ENCODE assay signal across 8 cellular contexts in the genomic region with DNA sequence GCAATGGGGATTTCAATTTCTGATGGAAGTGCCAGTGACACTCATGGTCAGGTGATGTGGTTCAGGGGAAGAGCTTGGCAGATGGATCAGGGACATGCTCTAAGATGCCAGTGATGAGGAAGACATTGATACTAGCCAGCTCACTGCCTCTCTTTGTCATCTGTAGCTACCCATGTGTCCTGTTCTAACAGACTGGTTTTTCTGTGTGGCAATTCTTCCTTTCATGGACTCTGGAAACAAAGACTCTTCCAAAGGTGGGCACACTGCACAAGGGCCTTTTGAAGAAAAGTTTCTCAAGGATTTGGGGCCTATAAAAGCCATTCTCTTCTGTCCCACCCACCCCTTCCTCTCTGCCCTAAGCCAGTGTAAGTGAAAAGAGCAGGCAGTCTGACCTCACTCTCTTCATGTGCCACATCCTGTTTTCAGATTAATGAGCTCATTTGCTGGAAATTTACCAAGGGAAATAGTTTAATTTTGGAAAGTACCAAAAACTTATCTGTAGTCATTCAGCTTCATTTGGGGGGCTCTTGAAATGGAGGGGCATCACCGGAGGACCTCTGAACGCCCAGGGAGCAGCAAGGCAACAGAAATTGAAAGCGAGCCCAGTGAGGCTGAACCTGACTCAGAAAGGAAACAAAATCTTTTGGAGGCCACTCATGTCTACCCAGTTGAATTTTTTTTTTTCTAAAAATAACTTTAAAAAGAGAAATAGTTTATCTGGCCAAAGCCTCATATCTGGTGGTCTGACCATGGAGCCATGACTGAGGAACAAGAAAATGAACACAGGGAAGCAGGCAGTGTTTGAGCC. TPM values are rescaled to one million over a fixed set of nuclear protein-coding genes. Genes with fewer than 3 reads are reported as not detected.
A peak's percentile ranks its signal among the peaks of the same experiment; 100 is the strongest.
DNase-seq lines count a peak whose midpoint lies in the region; ATAC-seq and TF ChIP-seq lines count a peak whose summit lies in the region.

No MANE protein-coding gene starts in this region.

- intact Hi-C loops in activated T-helper 2 cell treated with anti-CD3 and anti-CD28 coated beads, Interferon-gamma antibody, Interleukin-2, Interleukin-4, amounts not matched to agents 10 μg/mL and 5 μg/mL and 100 μg/mL, durations not matched to agents 14 hours and 24 hours and 36 hours (cut with micrococcal nuclease): loop anchor here (1.0 to 5.0 kb wide), 3 partner anchors 39 to 271 kb away; partner anchors contain the start of genes PHF19 and RAB14

- peak overlapping the region; percentile 94 for H3K27ac Mint-ChIP-seq in HFFc6
- H3K27ac Mint-ChIP-seq in activated T-helper 2 cell treated with anti-CD3 and anti-CD28 coated beads, Interferon-gamma antibody, Interleukin-2, Interleukin-4, amounts not matched to agents 10 μg/mL and 5 μg/mL and 100 μg/mL, durations not matched to agents 14 hours and 24 hours and 36 hours: peak overlapping the region; percentile 100
- H3K27ac Mint-ChIP-seq in stimulated activated memory B cell treated with anti-CD40 and anti-IgM and Interleukin-4, amounts not matched to agents 10 μg/mL and 1 μg/mL and 100 μg/mL, for 72 hours: peak overlapping the region; percentile 98

- H3K4me3 Mint-ChIP-seq in HFFc6: peak overlapping the region; percentile 72
- H3K4me3 Mint-ChIP-seq in activated T-helper 2 cell treated with anti-CD3 and anti-CD28 coated beads, Interferon-gamma antibody, Interleukin-2, Interleukin-4, amounts not matched to agents 10 μg/mL and 5 μg/mL and 100 μg/mL, durations not matched to agents 14 hours and 24 hours and 36 hours (ENCODE audit: low read depth): peak overlapping the region; percentile 73
- peak overlapping the region; percentile 62 for H3K4me3 Mint-ChIP-seq in stimulated activated memory B cell treated with anti-CD40 and anti-IgM and Interleukin-4, amounts not matched to agents 10 μg/mL and 1 μg/mL and 100 μg/mL, for 72 hours

- DNase-seq in NK-92 treated with Interleukin-12 subunit alpha and Interleukin-12 subunit beta, amount 100 ng/mL, for 24 hours (lab: John Stamatoyannopoulos, UW): peak; percentile 37
- DNase-seq in NK-92 (lab: John Stamatoyannopoulos, UW; ENCODE audit: unreplicated experiment) (no peak), HFFc6 (peak; percentile 32), NCI-H1694 treated with DMSO at 0.1 percent for 48 hours (lab: John Stamatoyannopoulos, UW) (peak; percentile 50), germinal center (ENCODE audit: low spot score) (peak; percentile 71), DMS79 (lab: John Stamatoyannopoulos, UW) (no peak)
- DNase-seq in activated T-helper 2 cell treated with anti-CD3 and anti-CD28 coated beads, Interferon-gamma antibody, Interleukin-2, Interleukin-4, amounts not matched to agents 10 μg/mL and 5 μg/mL and 100 μg/mL, durations not matched to agents 14 hours and 24 hours and 36 hours (ENCODE audit: low spot score): peak; percentile 55

- H3K9me3 Mint-ChIP-seq in HFFc6: no peaks in the 10 kb centered on the region
- no peaks in the 10 kb centered on the region for H3K9me3 Mint-ChIP-seq in activated T-helper 2 cell treated with anti-CD3 and anti-CD28 coated beads, Interferon-gamma antibody, Interleukin-2, Interleukin-4, amounts not matched to agents 10 μg/mL and 5 μg/mL and 100 μg/mL, durations not matched to agents 14 hours and 24 hours and 36 hours
- H3K9me3 Mint-ChIP-seq in stimulated activated memory B cell treated with anti-CD40 and anti-IgM and Interleukin-4, amounts not matched to agents 10 μg/mL and 1 μg/mL and 100 μg/mL, for 72 hours: no peaks in the 10 kb centered on the region

- H3K36me3 Mint-ChIP-seq in HFFc6 (ENCODE audit: low read depth): no peaks in the 10 kb centered on the region
- H3K36me3 Mint-ChIP-seq in activated T-helper 2 cell treated with anti-CD3 and anti-CD28 coated beads, Interferon-gamma antibody, Interleukin-2, Interleukin-4, amounts not matched to agents 10 μg/mL and 5 μg/mL and 100 μg/mL, durations not matched to agents 14 hours and 24 hours and 36 hours (ENCODE audit: low read depth): peaks cover 3% of the 10 kb centered on the region
- no peaks in the 10 kb centered on the region for H3K36me3 Mint-ChIP-seq in stimulated activated memory B cell treated with anti-CD40 and anti-IgM and Interleukin-4, amounts not matched to agents 10 μg/mL and 1 μg/mL and 100 μg/mL, for 72 hours

- no peak for TF ChIP-seq CTCF in HFFc6 (IDR thresholded peaks at IDR 0.05)

- peaks cover 54% of the 10 kb centered on the region for H3K4me1 Mint-ChIP-seq in HFFc6 (ENCODE audit: low read depth)
- H3K4me1 Mint-ChIP-seq in activated T-helper 2 cell treated with anti-CD3 and anti-CD28 coated beads, Interferon-gamma antibody, Interleukin-2, Interleukin-4, amounts not matched to agents 10 μg/mL and 5 μg/mL and 100 μg/mL, durations not matched to agents 14 hours and 24 hours and 36 hours (ENCODE audit: low read depth): peaks cover 77% of the 10 kb centered on the region
- H3K4me1 Mint-ChIP-seq in stimulated activated memory B cell treated with anti-CD40 and anti-IgM and Interleukin-4, amounts not matched to agents 10 μg/mL and 1 μg/mL and 100 μg/mL, for 72 hours: peaks cover 93% of the 10 kb centered on the region

- no peaks in the 10 kb centered on the region; the same call in 1 of the 2 replicates for H3K27me3 Mint-ChIP-seq in HFFc6 (ENCODE audit: insufficient read depth)
- H3K27me3 Mint-ChIP-seq in activated T-helper 2 cell treated with anti-CD3 and anti-CD28 coated beads, Interferon-gamma antibody, Interleukin-2, Interleukin-4, amounts not matched to agents 10 μg/mL and 5 μg/mL and 100 μg/mL, durations not matched to agents 14 hours and 24 hours and 36 hours (ENCODE audit: low read depth): no peaks in the 10 kb centered on the region
- no peaks in the 10 kb centered on the region for H3K27me3 Mint-ChIP-seq in stimulated activated memory B cell treated with anti-CD40 and anti-IgM and Interleukin-4, amounts not matched to agents 10 μg/mL and 1 μg/mL and 100 μg/mL, for 72 hours

- peak; percentile 84 for ATAC-seq in stimulated activated memory B cell treated with anti-CD40 and anti-IgM and Interleukin-4, amounts not matched to agents 10 μg/mL and 1 μg/mL and 100 μg/mL, for 72 hours

RNA-seq across cellular contexts. Expression of gene TRAF1, which starts 4.9 kb away (rescaled TPM):
- 1 to 10 TPM in 1 of 6 experiments, under 1 TPM in 5; 0.54 to 1.0 (median 0.87) TPM for total RNA-seq in HFFc6 (2021; fragmentation: NEBNext Ultra II Directional; extraction: Animal tissue kit (Norgen Biotek cat#: 25700))
- total RNA-seq in activated T-helper 2 cell treated with anti-CD3 and anti-CD28 coated beads, Interferon-gamma antibody, Interleukin-2, Interleukin-4, amounts not matched to agents 10 μg/mL and 5 μg/mL and 100 μg/mL, durations not matched to agents 14 hours and 24 hours and 36 hours: 164 TPM in 2 replicates

RNA-seq across cellular contexts. Expression of gene PHF19, which starts 54.5 kb away (rescaled TPM):
- total RNA-seq in HFFc6 (2021; fragmentation: NEBNext Ultra II Directional; extraction: Animal tissue kit (Norgen Biotek cat#: 25700)): 10 to 100 TPM; 49.1 to 83.4 (median 75.7) TPM
- total RNA-seq in activated T-helper 2 cell treated with anti-CD3 and anti-CD28 coated beads, Interferon-gamma antibody, Interleukin-2, Interleukin-4, amounts not matched to agents 10 μg/mL and 5 μg/mL and 100 μg/mL, durations not matched to agents 14 hours and 24 hours and 36 hours: 167 and 170 TPM in 2 replicates

Comparison
In these comparisons a context has a peak if more than half of its experiments do, and no peak if none do; other contexts are left out.
1. DNase-seq: peak in NK-92 treated with Interleukin-12 subunit alpha and Interleukin-12 subunit beta, amount 100 ng/mL, for 24 hours (single experiment), HFFc6 (single experiment), NCI-H1694 treated with DMSO at 0.1 percent for 48 hours (single experiment), activated T-helper 2 cell treated with anti-CD3 and anti-CD28 coated beads, Interferon-gamma antibody, Interleukin-2, Interleukin-4, amounts not matched to agents 10 μg/mL and 5 μg/mL and 100 μg/mL, durations not matched to agents 14 hours and 24 hours and 36 hours (single experiment) and germinal center (single experiment); none in NK-92 (single experiment) and DMS79 (single experiment).
2. RNA of gene TRAF1, which starts 4.9 kb away (total RNA-seq): 164 TPM in activated T-helper 2 cell treated with anti-CD3 and anti-CD28 coated beads, Interferon-gamma antibody, Interleukin-2, Interleukin-4, amounts not matched to agents 10 μg/mL and 5 μg/mL and 100 μg/mL, durations not matched to agents 14 hours and 24 hours and 36 hours; 0.54 to 1.0 TPM in HFFc6; every median in the first group is over 10 times any median in the second.
3. Peak in every context shown above with its lines, with median percentiles within 50 percentile points of each other: H3K27ac Mint-ChIP-seq and H3K4me3 Mint-ChIP-seq.